In genomic region chr3:149933858-149934257, GRCh38 we compare ENCODE assay signal across 17 cellular contexts. TPM values are rescaled to one million over a fixed set of nuclear protein-coding genes. Genes with fewer than 3 reads are reported as not detected.
DNase-seq lines count a peak whose midpoint lies in the region; ATAC-seq, FAIRE-seq and TF ChIP-seq lines count a peak whose summit lies in the region.
"Had no signal": no experiment of that assay in that cellular context is flagged by ENCODE, and none has a peak within 500 bp of the region (broad histone marks: within the 10 kb centered on the region; RNA-seq: fewer than 3 reads in every experiment).

No MANE protein-coding gene starts in this region.

- H3K27me3 Mint-ChIP-seq in CD8-positive, alpha-beta T cell (ENCODE audit: low read depth), result no peaks in the 10 kb centered on the region
- H3K27me3 Mint-ChIP-seq in naive thymus-derived CD4-positive, alpha-beta T cell, result no peaks in the 10 kb centered on the region

- H3K27ac Mint-ChIP-seq in CD8-positive, alpha-beta T cell, result peak overlapping the region; percentile 35
- peak overlapping the region in 3 of 9 donors; percentile 1 to 34 (median 26) for H3K27ac Mint-ChIP-seq in naive thymus-derived CD4-positive, alpha-beta T cell

- no peaks in the 10 kb centered on the region for H3K4me1 ChIP-seq in CD8-positive, alpha-beta T cell (ENCODE audit: insufficient read depth, low read length)
- no peaks in the 10 kb centered on the region for H3K4me1 ChIP-seq in GM12878 (ENCODE audit: control insufficient read depth, insufficient read depth, low read length)
- no peaks in the 10 kb centered on the region for H3K4me1 ChIP-seq in naive thymus-derived CD4-positive, alpha-beta T cell (ENCODE audit: control insufficient read depth in 2 of 2, insufficient read depth in 2 of 2, low read length in 2 of 2)
- H3K4me1 ChIP-seq in SJCRH30, result no peaks in the 10 kb centered on the region
- H3K4me1 ChIP-seq in gastroesophageal sphincter, result peaks cover 0 to 19% (median 6%) of the 10 kb centered on the region in 3 donors

- BruUV-seq in GM12878 (replicated peaks; lab: Mats Ljungman, UMichigan), result no TSS peak

- H3K36me3 Mint-ChIP-seq in CD8-positive, alpha-beta T cell, result peaks cover 50% of the 10 kb centered on the region
- peaks cover 8 to 76% (median 60%) of the 10 kb centered on the region in 5 donors for H3K36me3 Mint-ChIP-seq in naive thymus-derived CD4-positive, alpha-beta T cell

- H3K9ac ChIP-seq in GM12878 (ENCODE audit: control insufficient read depth, insufficient read depth, low read length), result no peak overlapping the region
- H3K9ac ChIP-seq: KMS-11 had no signal

- no peak for ATAC-seq in CD8-positive, alpha-beta T cell
- ATAC-seq in HG02798 (IDR thresholded peaks at IDR 0.05; ENCODE audit: poor library complexity, unreplicated experiment) (peak; percentile 55), GM12878 (peak; percentile 82), gastroesophageal sphincter (no peak)
- no peak for ATAC-seq in naive thymus-derived CD4-positive, alpha-beta T cell

- no peaks in the 10 kb centered on the region for H3K36me3 ChIP-seq in CD8-positive, alpha-beta T cell (ENCODE audit: insufficient read depth, low read length)
- H3K36me3 ChIP-seq in GM12878 (ENCODE audit: control insufficient read depth in 2 of 2, insufficient read depth in 2 of 2, low read length in 1 of 2) (no peaks in the 10 kb centered on the region; a peak in 2 of 4 replicates), SJCRH30 (peaks cover 3% of the 10 kb centered on the region; the same call in 1 of the 2 replicates), gastroesophageal sphincter (peaks cover 0 to 13% of the 10 kb centered on the region in 2 donors)
- peaks cover 0 to 6% (median 0%) of the 10 kb centered on the region in 3 experiments for H3K36me3 ChIP-seq in naive thymus-derived CD4-positive, alpha-beta T cell (ENCODE audit: control insufficient read depth in 2 of 3, insufficient read depth in 3 of 3, low read length in 3 of 3)

- FAIRE-seq in GM19239 (lab: Jason Lieb, UNC), result peak; percentile 54
- no peak for FAIRE-seq in GM12878 (lab: Jason Lieb, UNC)

- no peak overlapping the region for H3K4me2 ChIP-seq in GM12878 (ENCODE audit: control insufficient read depth, insufficient read depth)
- H3K4me2 ChIP-seq: KMS-11 had no signal

- H3K79me2 ChIP-seq in GM12878 (ENCODE audit: control insufficient read depth, insufficient read depth, low read length), result peaks cover 1% of the 10 kb centered on the region; the same call in 1 of the 2 replicates

- peaks cover 18% of the 10 kb centered on the region for H3K4me1 Mint-ChIP-seq in CD8-positive, alpha-beta T cell (ENCODE audit: low read depth)
- peaks cover 9 to 34% (median 26%) of the 10 kb centered on the region in 7 donors for H3K4me1 Mint-ChIP-seq in naive thymus-derived CD4-positive, alpha-beta T cell

- no peaks in the 10 kb centered on the region for H4K20me1 ChIP-seq in GM12878 (ENCODE audit: control insufficient read depth, insufficient read depth)

- RAD21 ChIA-PET in GM12878 (lab: Charles Lee; ENCODE audit: unreplicated experiment), result no interaction called here

- no peaks in the 10 kb centered on the region for H3K9me3 Mint-ChIP-seq in CD8-positive, alpha-beta T cell
- H3K9me3 Mint-ChIP-seq in naive thymus-derived CD4-positive, alpha-beta T cell, result peaks cover 0 to 17% (median 3%) of the 10 kb centered on the region in 11 donors

- in situ Hi-C loops in GM12878 (cut with MboI), result no loop called here

- no peak overlapping the region for H2AFZ ChIP-seq in GM12878 (ENCODE audit: control insufficient read depth, low read depth, low read length)

- no peak for TF ChIP-seq RAD21 in GM12878 (IDR thresholded peaks at IDR 0.05; ENCODE audit: insufficient read depth, low read depth, low read length)

- no peak overlapping the region for H3K4me3 Mint-ChIP-seq in CD8-positive, alpha-beta T cell
- no peak overlapping the region for H3K4me3 Mint-ChIP-seq in naive thymus-derived CD4-positive, alpha-beta T cell

- no peaks in the 10 kb centered on the region for H3K9me3 ChIP-seq in CD8-positive, alpha-beta T cell (ENCODE audit: low read length)
- H3K9me3 ChIP-seq in GM12878 (replicated peaks; ENCODE audit: control insufficient read depth, insufficient read depth, low read length), result peaks cover 8% of the 10 kb centered on the region; the same call in 2 of the 3 replicates
- no peaks in the 10 kb centered on the region for H3K9me3 ChIP-seq in naive thymus-derived CD4-positive, alpha-beta T cell (ENCODE audit: control insufficient read depth in 2 of 3, low read length in 3 of 3)
- H3K9me3 ChIP-seq in SJCRH30 (replicated peaks), result 0 out of 2 replicates have a peak, but pooled peaks cover 5% of the 10 kb centered on the region
- no peaks in the 10 kb centered on the region for H3K9me3 ChIP-seq in gastroesophageal sphincter

- TF ChIP-seq EP300 in GM12878 (IDR thresholded peaks at IDR 0.05; ENCODE audit: borderline replicate concordance in 1 of 2, control insufficient read depth in 1 of 2, low read depth in 2 of 2, low read length in 2 of 2), result no peak
- no peak for TF ChIP-seq EP300 in gastroesophageal sphincter (IDR thresholded peaks at IDR 0.05)

- H3K27me3 ChIP-seq in CD8-positive, alpha-beta T cell (ENCODE audit: insufficient read depth, low read length), result no peaks in the 10 kb centered on the region
- H3K27me3 ChIP-seq in GM12878 (replicated peaks in 1 of 2; ENCODE audit: control insufficient read depth in 2 of 2, insufficient read depth in 2 of 2, low read length in 1 of 2) (no peaks in the 10 kb centered on the region), SJCRH30 (no peaks in the 10 kb centered on the region), gastroesophageal sphincter (no peaks in the 10 kb centered on the region)
- H3K27me3 ChIP-seq in naive thymus-derived CD4-positive, alpha-beta T cell (ENCODE audit: control insufficient read depth in 2 of 2, insufficient read depth in 2 of 2, low read length in 2 of 2), result no peaks in the 10 kb centered on the region

- SMC1A ChIA-PET in GM12878 (lab: Charles Lee; ENCODE audit: uncharacterized antibody, unreplicated experiment), result interaction anchor here (0.7 kb wide), 1 partner anchor 47 kb away, joined by 3 read pairs; no protein-coding TSS in a partner anchor

- intact Hi-C loops in CD8-positive, alpha-beta T cell (cut with DNase I, micrococcal nuclease), result loop anchor here in 1 of 2 experiments (10.0 kb wide), 1 partner anchor 251 kb away; no protein-coding TSS in a partner anchor
- intact Hi-C loops in GM12878 (cut with micrococcal nuclease; ENCODE audit: unreplicated experiment), result no loop called here
- intact Hi-C loops in naive thymus-derived CD4-positive, alpha-beta T cell (cut with micrococcal nuclease), result no loop called here

- no peak overlapping the region for H3K27ac ChIP-seq in CD8-positive, alpha-beta T cell (ENCODE audit: low read depth, low read length)
- H3K27ac ChIP-seq in GM12878 (ENCODE audit: control insufficient read depth, insufficient read depth) (no peak overlapping the region), SJCRH30 (no peak overlapping the region), gastroesophageal sphincter (peak overlapping the region in 1 of 4 donors; percentile 5)
- no peak overlapping the region for H3K27ac ChIP-seq in naive thymus-derived CD4-positive, alpha-beta T cell (ENCODE audit: low read depth, low read length)
- H3K27ac ChIP-seq: C4-2B, KMS-11 had no signal

- CTCF ChIA-PET in CD8-positive, alpha-beta T cell (lab: Charles Lee), result no interaction called here
- CTCF ChIA-PET in GM12878 (lab: Yijun Ruan, JAX), result interaction anchor here (1.3 to 4.2 kb wide), 2 partner anchors 21 to 43 kb away, joined by 3 to 27 read pairs; no protein-coding TSS in a partner anchor
- CTCF ChIA-PET in naive thymus-derived CD4-positive, alpha-beta T cell (lab: Charles Lee), result no interaction called here

- POLR2A ChIA-PET in CD8-positive, alpha-beta T cell (lab: Charles Lee), result no interaction called here
- POLR2A ChIA-PET in GM12878 (lab: Charles Lee), result no interaction called here
- POLR2A ChIA-PET in naive thymus-derived CD4-positive, alpha-beta T cell (lab: Charles Lee), result no interaction called here

- no peak overlapping the region for H3K4me3 ChIP-seq in CD8-positive, alpha-beta T cell (ENCODE audit: low read depth, low read length)
- no peak overlapping the region for H3K4me3 ChIP-seq in GM12878
- no peak overlapping the region for H3K4me3 ChIP-seq in naive thymus-derived CD4-positive, alpha-beta T cell (ENCODE audit: low read length)
- no peak overlapping the region for H3K4me3 ChIP-seq in SJCRH30
- H3K4me3 ChIP-seq in gastroesophageal sphincter, result no peak overlapping the region

- no peak for TF ChIP-seq CTCF in CD8-positive, alpha-beta T cell (IDR thresholded peaks at IDR 0.05)
- TF ChIP-seq CTCF in GM12878 (IDR thresholded peaks at IDR 0.05 in 2 of 3, conservative IDR thresholded peaks at IDR 0.05 in 1 of 3; ENCODE audit: control insufficient read depth in 2 of 3, extremely low read depth in 1 of 3, insufficient read depth in 1 of 3, low read depth in 3 of 3, low read length in 3 of 3), result no peak
- no peak for TF ChIP-seq CTCF in gastroesophageal sphincter (IDR thresholded peaks at IDR 0.05)

- TF ChIP-seq POLR2A in GM12878 (IDR thresholded peaks at IDR 0.05; ENCODE audit: low read depth, low read length), result no peak
- TF ChIP-seq POLR2A in gastroesophageal sphincter (IDR thresholded peaks at IDR 0.05), result no peak

- no peak for DNase-seq in CD8-positive, alpha-beta T cell
- DNase-seq in GM19239 (ENCODE audit: insufficient read length, low spot score) (no peak), GM12878 (ENCODE audit: low read depth, low spot score) (no peak), RKO (ENCODE audit: low spot score) (no peak), SJCRH30 (no peak)
- no peak for DNase-seq in naive thymus-derived CD4-positive, alpha-beta T cell
- DNase-seq: DMS79, H7, NCI-H1694, NCI-H2081, NCI-H2171, NCI-H446, NCI-H526 had no signal

RNA-seq across cellular contexts. Expression of gene PFN2, which starts 36.8 kb away (rescaled TPM):
- 10 to 100 TPM; 17.2 to 18.3 TPM for total RNA-seq in CD8-positive, alpha-beta T cell
- total RNA-seq in GM12878 (2013; cell fraction: nucleolus; rRNA removed), result 31.9 TPM in 2 replicates
- 3.1 and 3.2 TPM in 2 replicates for total RNA-seq in GM12878 (2014; rRNA removed)
- total RNA-seq in GM12878 (2014; rRNA removed; fragmentation: Illumina TruSeq; extraction: Trizol), result 4.7 and 5.6 TPM in 2 replicates
- 3.9 and 4.2 TPM in 2 replicates for total RNA-seq in GM12878 (2021)
- 3.5 TPM for polyA plus RNA-seq in GM12878 (2011; ENCODE audit: low read depth)
- polyA plus RNA-seq in GM12878 (2011; rRNA removed), result 78.9 and 107 TPM in 2 replicates
- 26.2 and 38.0 TPM in 2 replicates for polyA plus RNA-seq in GM12878 (2011; cell fraction: cytosol; rRNA removed)
- polyA plus RNA-seq in GM12878 (2011; cell fraction: nucleus; rRNA removed), result 34.0 and 45.8 TPM in 2 replicates
- polyA plus RNA-seq in GM12878 (2012), result 6.6 and 7.0 TPM in 2 replicates
- 4.4 and 7.7 TPM in 2 replicates for polyA plus RNA-seq in GM12878 (2014; fragmentation: Illumina TruSeq; extraction: Trizol)
- 1 to 10 TPM; 4.9 to 6.7 TPM for polyA plus RNA-seq in GM12878 (2014; fragmentation: Nextera tagmentation; extraction: Ambion mirVana)
- 4.5 and 4.6 TPM in 2 replicates for polyA plus RNA-seq in GM12878 (2014; rRNA removed)
- polyA plus RNA-seq in GM12878 (2016; fragmentation: Nextera tagmentation; extraction: Ambion mirVana), result 10 to 100 TPM in 1 of 2 experiments, 1 to 10 TPM in 1; 8.9 to 11.2 TPM
- polyA minus RNA-seq in GM12878 (2011; rRNA and poly(A)+ RNA removed), result 27.6 and 43.3 TPM in 2 replicates
- polyA minus RNA-seq in GM12878 (2011; cell fraction: cytosol; rRNA and poly(A)+ RNA removed), result 4.8 and 14.1 TPM in 2 replicates
- polyA minus RNA-seq in GM12878 (2011; cell fraction: nucleus; rRNA and poly(A)+ RNA removed), result 23.6 and 25.4 TPM in 2 replicates
- 10 to 100 TPM in 1 of 5 experiments, 1 to 10 TPM in 3, under 1 TPM in 1; 0.36 to 14.2 (median 9.0) TPM for total RNA-seq in naive thymus-derived CD4-positive, alpha-beta T cell
- 10 to 100 TPM in 1 of 2 donors, 1 to 10 TPM in 1; 6.5 to 10.4 TPM for polyA plus RNA-seq in naive thymus-derived CD4-positive, alpha-beta T cell
- 380 and 402 TPM in 2 replicates for total RNA-seq in SJCRH30 (2014; rRNA removed; shearing (Covaris generic))
- total RNA-seq in gastroesophageal sphincter, result 10 to 100 TPM; 43.5 to 80.6 (median 54.6) TPM

Comparison
In these comparisons a context has a peak if more than half of its experiments do, and no peak if none do; other contexts are left out.
1. ATAC-seq: peak in HG02798 (single experiment) and GM12878 (single experiment); none in CD8-positive, alpha-beta T cell (single experiment), naive thymus-derived CD4-positive, alpha-beta T cell (single experiment) and gastroesophageal sphincter (single experiment).